In genomic region chr1:211526101-211526500, GRCh38 we compare ENCODE assay signal across 26 cellular contexts. TPM values are rescaled to one million over a fixed set of nuclear protein-coding genes. Genes with fewer than 3 reads are reported as not detected.
DNase-seq lines count a peak whose midpoint lies in the region; ATAC-seq, FAIRE-seq and TF ChIP-seq lines count a peak whose summit lies in the region.
"Had no signal": no experiment of that assay in that cellular context is flagged by ENCODE, and none has a peak within 500 bp of the region (broad histone marks: within the 10 kb centered on the region; RNA-seq: fewer than 3 reads in every experiment).

No MANE protein-coding gene starts in this region.

- CTCF ChIA-PET in K562 (lab: Yijun Ruan, JAX; ENCODE audit: low intra/inter-chr PET ratio): no interaction called here

- H3F3A ChIP-seq in MM.1S (ENCODE audit: insufficient read depth, low read length): peaks cover 19% of the 10 kb centered on the region

- no peak overlapping the region for H2BK120ac ChIP-seq in neuronal stem cell (ENCODE audit: low read depth, low read length)

- H4K20me1 ChIP-seq in MM.1S (ENCODE audit: insufficient read depth, low read length) (no peaks in the 10 kb centered on the region), K562 (replicated peaks; ENCODE audit: control insufficient read depth, insufficient read depth, low read length) (no peaks in the 10 kb centered on the region)
- H4K20me1 ChIP-seq: BLaER1 had no signal

- in situ Hi-C loops in K562 (cut with MboI): no loop called here

- H3K27me3 ChIP-seq in MM.1S (replicated peaks; ENCODE audit: insufficient read depth, low read length): no peaks in the 10 kb centered on the region
- no peaks in the 10 kb centered on the region for H3K27me3 ChIP-seq in K562 (ENCODE audit: control insufficient read depth in 2 of 2, insufficient read depth in 2 of 2, low read length in 2 of 2)
- peaks cover 0 to under 1% (median 0%) of the 10 kb centered on the region in 3 experiments for H3K27me3 ChIP-seq in neuronal stem cell (ENCODE audit: control insufficient read depth in 3 of 3, insufficient read depth in 3 of 3, low read depth in 1 of 3, low read length in 3 of 3)
- H3K27me3 ChIP-seq in left ventricle myocardium inferior (ENCODE audit: low read depth): no peaks in the 10 kb centered on the region
- H3K27me3 ChIP-seq: BE2C, BLaER1 had no signal

- no peaks in the 10 kb centered on the region for H3K79me1 ChIP-seq in neuronal stem cell (ENCODE audit: low read depth, low read length)

- BruUV-seq in K562 (replicated peaks; lab: Mats Ljungman, UMichigan): no TSS peak

- H3K9ac ChIP-seq in MM.1S (ENCODE audit: low read length) (no peak overlapping the region), K562 (ENCODE audit: insufficient read depth in 1 of 2, low read depth in 2 of 2, low read length in 2 of 2) (peak overlapping the region in 1 of 2 experiments; percentile 66; a peak in 1 of 4 replicates), neuronal stem cell (ENCODE audit: low read depth, low read length, poor library complexity) (no peak overlapping the region)
- H3K9ac ChIP-seq: BLaER1 had no signal

- no peak overlapping the region for H2BK5ac ChIP-seq in neuronal stem cell (ENCODE audit: low read length)

- H4K91ac ChIP-seq in neuronal stem cell (ENCODE audit: low read depth, low read length, poor library complexity): no peak overlapping the region

- H3K36me3 ChIP-seq in MM.1S (replicated peaks; ENCODE audit: insufficient read depth, low read length) (no peaks in the 10 kb centered on the region), K562 (ENCODE audit: control insufficient read depth, insufficient read depth, low read length) (no peaks in the 10 kb centered on the region), neuronal stem cell (replicated peaks in 1 of 2; ENCODE audit: control insufficient read depth in 2 of 2, insufficient read depth in 2 of 2, low read length in 2 of 2) (no peaks in the 10 kb centered on the region), left ventricle myocardium inferior (no peaks in the 10 kb centered on the region)
- H3K36me3 ChIP-seq: BE2C, BLaER1 had no signal

- no peak overlapping the region for H2BK15ac ChIP-seq in neuronal stem cell (ENCODE audit: low read length)

- H3K4me2 ChIP-seq in MM.1S (ENCODE audit: low read depth, low read length) (peak overlapping the region; percentile 75; the same call in 1 of the 2 replicates), K562 (ENCODE audit: insufficient read depth, low read length) (no peak overlapping the region), neuronal stem cell (ENCODE audit: insufficient read depth, low read length, poor library complexity, severe bottlenecking) (no peak overlapping the region)

- no peak for DNase-seq in MM.1S
- no peak for DNase-seq in K562 (ENCODE audit: extremely low read depth in 1 of 4, low spot score in 3 of 4)
- DNase-seq in neuronal stem cell (ENCODE audit: low spot score): no peak
- no peak for DNase-seq in left ventricle myocardium inferior
- no peak for DNase-seq in DMS79 (lab: John Stamatoyannopoulos, UW)
- DNase-seq: 8988T; ACHN; BE2C; C1 segment of cervical spinal cord; CD4-positive, alpha-beta memory T cell; CD4-positive, CD25-positive, alpha-beta regulatory T cell; CD8-positive, alpha-beta memory T cell; COR-L47; DMS 273 treated with DMSO at 0.1 percent for 48 hours; DMS153; DMS53; DMS79 treated with DMSO at 0.1 percent for 48 hours; GF-D8 had no signal

- H2AFZ ChIP-seq in MM.1S (ENCODE audit: low read length) (no peak overlapping the region), K562 (ENCODE audit: low read depth, low read length) (no peak overlapping the region), neuronal stem cell (ENCODE audit: low read length) (no peak overlapping the region)

- H3K79me2 ChIP-seq in MM.1S (ENCODE audit: low read length) (no peaks in the 10 kb centered on the region), K562 (ENCODE audit: control insufficient read depth, insufficient read depth, low read length) (no peaks in the 10 kb centered on the region)

- TF ChIP-seq POLR2A in K562 (conservative IDR thresholded peaks at IDR 0.05): no peak

- H3K9me3 ChIP-seq in MM.1S (replicated peaks; ENCODE audit: insufficient read depth, low read length): no peaks in the 10 kb centered on the region
- H3K9me3 ChIP-seq in K562 (replicated peaks; ENCODE audit: control insufficient read depth, insufficient read depth, low read depth, low read length): no peaks in the 10 kb centered on the region
- H3K9me3 ChIP-seq in neuronal stem cell (replicated peaks in 1 of 2; ENCODE audit: control insufficient read depth in 2 of 2, insufficient read depth in 1 of 2, low read depth in 1 of 2, low read length in 2 of 2): no peaks in the 10 kb centered on the region
- H3K9me3 ChIP-seq in left ventricle myocardium inferior (replicated peaks): no peaks in the 10 kb centered on the region
- H3K9me3 ChIP-seq: BE2C, BLaER1 had no signal

- peak overlapping the region; percentile 94; the same call in 1 of the 2 replicates for H3K27ac ChIP-seq in MM.1S (ENCODE audit: low read length)
- no peak overlapping the region for H3K27ac ChIP-seq in K562 (ENCODE audit: extremely low read depth, low read depth, low read length)
- no peak overlapping the region for H3K27ac ChIP-seq in neuronal stem cell (replicated peaks; ENCODE audit: low read length)
- H3K27ac ChIP-seq in left ventricle myocardium inferior (replicated peaks): no peak overlapping the region
- H3K27ac ChIP-seq: BLaER1 had no signal

- peaks cover 1% of the 10 kb centered on the region for H3K9me1 ChIP-seq in K562 (ENCODE audit: control insufficient read depth, insufficient read depth, low read length)

- no peak overlapping the region for H3K4me3 ChIP-seq in MM.1S (ENCODE audit: low read length)
- no peak overlapping the region for H3K4me3 ChIP-seq in K562
- no peak overlapping the region for H3K4me3 ChIP-seq in neuronal stem cell (ENCODE audit: low read length in 2 of 2)
- no peak overlapping the region for H3K4me3 ChIP-seq in left ventricle myocardium inferior
- H3K4me3 ChIP-seq: BLaER1 had no signal

- no peak for TF ChIP-seq EP300 in K562 (IDR thresholded peaks at IDR 0.05; ENCODE audit: low read length)

- FAIRE-seq in K562 (lab: Jason Lieb, UNC): no peak
- FAIRE-seq: A204.1, G401.6, GM19239 had no signal

- no peaks in the 10 kb centered on the region for H3K9me2 ChIP-seq in MM.1S (replicated peaks; ENCODE audit: insufficient read depth, low read length)

- no peak overlapping the region for H3K4ac ChIP-seq in neuronal stem cell (ENCODE audit: low read length)

- ATAC-seq in K562: no peak
- ATAC-seq in GM21619 (IDR thresholded peaks at IDR 0.05; ENCODE audit: unreplicated experiment): no peak

- H3K18ac ChIP-seq in neuronal stem cell (ENCODE audit: low read length): peak overlapping the region; percentile 49

- H3K4me1 ChIP-seq in MM.1S (ENCODE audit: low read length) (peaks cover 51% of the 10 kb centered on the region), K562 (replicated peaks in 1 of 2; ENCODE audit: control insufficient read depth in 2 of 2, insufficient read depth in 2 of 2, low read length in 2 of 2) (peaks cover 10 to 15% of the 10 kb centered on the region in 2 experiments; a peak in 3 of 5 replicates), neuronal stem cell (ENCODE audit: control insufficient read depth in 2 of 2, insufficient read depth in 1 of 2, low read depth in 1 of 2, low read length in 2 of 2) (peaks cover 5 to 13% of the 10 kb centered on the region in 2 donors), left ventricle myocardium inferior (peaks cover 35% of the 10 kb centered on the region)
- H3K4me1 ChIP-seq: BE2C had no signal

- POLR2A ChIA-PET in K562 (lab: Yijun Ruan, JAX): no interaction called here

- H3K14ac ChIP-seq in neuronal stem cell (ENCODE audit: low read length): no peak overlapping the region

- peak overlapping the region; percentile 94 for H3K23ac ChIP-seq in neuronal stem cell (ENCODE audit: low read depth, low read length, poor library complexity)

- no peak for TF ChIP-seq RAD21 in K562 (CRISPR knock-in tag; conservative IDR thresholded peaks at IDR 0.05 in 1 of 2, IDR thresholded peaks at IDR 0.05 in 1 of 2)

- no peak overlapping the region for H2AK5ac ChIP-seq in neuronal stem cell (ENCODE audit: low read depth, low read length)

- no peak overlapping the region for H4K8ac ChIP-seq in neuronal stem cell (ENCODE audit: low read depth, low read length)

- no peak overlapping the region for H2BK12ac ChIP-seq in neuronal stem cell (ENCODE audit: low read length)

- TF ChIP-seq CTCF in MM.1S (IDR thresholded peaks at IDR 0.05; ENCODE audit: low read length) (no peak), K562 (IDR thresholded peaks at IDR 0.05 in 2 of 3, conservative IDR thresholded peaks at IDR 0.05 in 1 of 3; ENCODE audit: insufficient read depth in 2 of 3, low read depth in 1 of 3, low read length in 3 of 3) (no peak), left ventricle myocardium inferior (IDR thresholded peaks at IDR 0.05; ENCODE audit: borderline replicate concordance) (no peak)

- intact Hi-C loops in K562 (cut with micrococcal nuclease): no loop called here
- intact Hi-C loops in left ventricle myocardium inferior (cut with micrococcal nuclease): no loop called here

- 16% methylated on average over 1 of the region's 1 CpG for WGBS in K562 (ENCODE audit: insufficient coverage, low coverage, missing lambda C conversion rate)
- no CpG with 5 or more reads among the region's 1 CpG for WGBS in neuronal stem cell (ENCODE audit: extremely low coverage in 2 of 2, insufficient read length in 2 of 2, insufficient replicate concordance in 1 of 2), 2 donors

RNA-seq across cellular contexts. Expression of gene RD3, which starts 34.1 kb away (rescaled TPM):
- not detected in 2 replicates for total RNA-seq in K562 (2011; cell fraction: chromatin; rRNA removed; ENCODE audit: low replicate concordance)
- not detected in 2 replicates for total RNA-seq in K562 (2011; cell fraction: nucleolus; rRNA removed)
- total RNA-seq in K562 (2011; cell fraction: nucleoplasm; rRNA removed): not detected in 2 replicates
- total RNA-seq in K562 (2014; rRNA removed) (not detected in 2 replicates), K562 (2014; rRNA removed; fragmentation: Illumina TruSeq; extraction: Trizol) (not detected in 2 replicates), K562 (2015; rRNA removed; fragmentation: Illumina TruSeq; extraction: Trizol) (not detected in 2 replicates), K562 (2021) (not detected in 2 replicates), left ventricle myocardium inferior (not detected)
- polyA plus RNA-seq in K562 (2011; rRNA removed) (not detected in 2 replicates), K562 (2014; fragmentation: Illumina TruSeq; extraction: Trizol) (not detected in 2 replicates), K562 (2014; fragmentation: Nextera tagmentation; extraction: Ambion mirVana) (not detected), K562 (2014; rRNA removed) (not detected in 2 replicates)
- polyA plus RNA-seq in K562 (2011; cell fraction: cytosol; rRNA removed): not detected in 2 replicates
- polyA plus RNA-seq in K562 (2011; cell fraction: nucleus; rRNA removed): not detected in 2 replicates
- polyA plus RNA-seq in K562 (2012): not detected in 2 replicates
- polyA minus RNA-seq in K562 (2011; rRNA and poly(A)+ RNA removed): not detected in 2 replicates
- not detected in 2 replicates for polyA minus RNA-seq in K562 (2011; cell fraction: cytosol; rRNA and poly(A)+ RNA removed)
- polyA minus RNA-seq in K562 (2011; cell fraction: nucleus; rRNA and poly(A)+ RNA removed): not detected in 2 replicates
- 4.2 TPM for polyA plus RNA-seq in neuronal stem cell (2013, experiment 1 of 2)
- 4.3 TPM for polyA plus RNA-seq in neuronal stem cell (2013, experiment 2 of 2)
- total RNA-seq: A673; CD4-positive, alpha-beta memory T cell; CD4-positive, CD25-positive, alpha-beta regulatory T cell; CD8-positive, alpha-beta memory T cell had no signal
- polyA plus RNA-seq: AG04450; CD14-positive monocyte; CD4-positive, alpha-beta memory T cell; CD4-positive, CD25-positive, alpha-beta regulatory T cell; CD8-positive, alpha-beta memory T cell had no signal

RNA-seq across cellular contexts. Expression of gene SLC30A1, which starts 52.9 kb away (rescaled TPM):
- 11.4 and 24.0 TPM in 2 replicates for total RNA-seq in K562 (2011; cell fraction: chromatin; rRNA removed; ENCODE audit: low replicate concordance)
- 14.2 and 15.8 TPM in 2 replicates for total RNA-seq in K562 (2011; cell fraction: nucleolus; rRNA removed)
- 19.2 and 26.8 TPM in 2 replicates for total RNA-seq in K562 (2011; cell fraction: nucleoplasm; rRNA removed)
- total RNA-seq in K562 (2014; rRNA removed) (5.0 and 5.4 TPM in 2 replicates), K562 (2014; rRNA removed; fragmentation: Illumina TruSeq; extraction: Trizol) (11.9 and 12.0 TPM in 2 replicates), K562 (2015; rRNA removed; fragmentation: Illumina TruSeq; extraction: Trizol) (13.8 and 14.4 TPM in 2 replicates), K562 (2021) (13.1 and 14.6 TPM in 2 replicates), left ventricle myocardium inferior (11.5 TPM)
- polyA plus RNA-seq in K562 (2011; rRNA removed) (6.6 and 6.7 TPM in 2 replicates), K562 (2014; fragmentation: Illumina TruSeq; extraction: Trizol) (6.4 and 7.9 TPM in 2 replicates), K562 (2014; fragmentation: Nextera tagmentation; extraction: Ambion mirVana) (1 to 10 TPM; 4.1 to 4.2 TPM), K562 (2014; rRNA removed) (4.8 and 5.1 TPM in 2 replicates)
- 3.2 and 3.5 TPM in 2 replicates for polyA plus RNA-seq in K562 (2011; cell fraction: cytosol; rRNA removed)
- 4.1 and 5.4 TPM in 2 replicates for polyA plus RNA-seq in K562 (2011; cell fraction: nucleus; rRNA removed)
- 4.5 and 8.6 TPM in 2 replicates for polyA plus RNA-seq in K562 (2012)
- polyA minus RNA-seq in K562 (2011; rRNA and poly(A)+ RNA removed): 15.2 and 23.0 TPM in 2 replicates
- 8.5 and 10.6 TPM in 2 replicates for polyA minus RNA-seq in K562 (2011; cell fraction: cytosol; rRNA and poly(A)+ RNA removed)
- polyA minus RNA-seq in K562 (2011; cell fraction: nucleus; rRNA and poly(A)+ RNA removed): 9.6 and 22.0 TPM in 2 replicates
- polyA plus RNA-seq in neuronal stem cell (2013, experiment 1 of 2): 6.5 TPM
- 6.8 TPM for polyA plus RNA-seq in neuronal stem cell (2013, experiment 2 of 2)
